ENCODE assay signal across 8 cellular contexts in the genomic region with DNA sequence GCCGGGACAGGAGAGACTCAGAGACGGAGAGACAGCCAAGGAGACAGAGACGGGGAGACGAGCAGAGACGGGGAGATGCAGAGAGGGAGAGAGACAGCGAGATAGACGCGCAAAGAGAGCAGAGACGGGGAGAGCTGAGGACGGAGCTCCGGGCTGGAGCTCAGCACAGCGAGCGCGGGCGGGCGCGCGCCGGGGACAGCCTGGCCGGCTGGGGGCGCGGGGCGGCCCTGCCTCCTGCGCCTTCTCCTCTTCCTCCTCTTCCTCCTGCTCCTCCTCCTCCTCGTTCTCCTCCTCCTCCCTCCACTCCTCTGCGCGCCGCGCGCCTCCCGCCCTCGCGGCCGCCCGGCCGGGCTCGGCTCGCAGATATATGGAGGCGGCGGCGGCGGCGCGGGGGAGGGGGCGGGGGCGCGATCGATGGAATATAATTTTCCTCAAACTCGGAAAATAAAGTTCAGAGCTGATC. TPM values are rescaled to one million over a fixed set of nuclear protein-coding genes. Genes with fewer than 3 reads are reported as not detected.
DNase-seq lines count a peak whose midpoint lies in the region.

TSS of gene ERFL (minus strand) at position 229 of the 463 bp plus-strand sequence. CDS start 15,530 bp downstream, outside the sequence.

- H3K4me3 ChIP-seq in ectodermal cell (ENCODE audit: insufficient read depth, low read depth, low read length) = peak within 1 kb of the TSS; percentile 19
- H3K4me3 ChIP-seq in neuron (ENCODE audit: low read length) = peak within 1 kb of the TSS; percentile 39

- DNase-seq in activated CD4-positive, alpha-beta T cell treated with anti-CD3 and anti-CD28 coated beads for 48 hours = peak; percentile 40
- no peak for DNase-seq in activated CD4-positive, alpha-beta T cell treated with anti-CD3 and anti-CD28 coated beads, Interleukin-2, amount 50 U/mL, for 1 hour
- DNase-seq in OCI-M1 (lab: John Stamatoyannopoulos, UW) (peak; percentile 77), NCI-H1694 (lab: John Stamatoyannopoulos, UW) (no peak), KG1 (lab: John Stamatoyannopoulos, UW) (no peak), activated gamma-delta T cell treated with Interleukin-2 at 50 U/mL for 16 hours (no peak)

- no peaks in the 10 kb centered on the region for H3K36me3 ChIP-seq in ectodermal cell (ENCODE audit: control insufficient read depth, insufficient read depth, low read length)
- no peaks in the 10 kb centered on the region for H3K36me3 ChIP-seq in neuron (ENCODE audit: insufficient read depth, low read length)

- H3K27me3 ChIP-seq in ectodermal cell (ENCODE audit: control insufficient read depth, insufficient read depth, low read length, poor library complexity, severe bottlenecking) (peaks cover 100% of the 10 kb centered on the region), neuron (ENCODE audit: insufficient read depth, low read length) (peaks cover 68% of the 10 kb centered on the region)

- no peak within 1 kb of the TSS for H3K27ac ChIP-seq in ectodermal cell (ENCODE audit: insufficient read depth, low read depth, low read length, poor library complexity, severe bottlenecking)

- no peaks in the 10 kb centered on the region for H3K9me3 ChIP-seq in ectodermal cell (ENCODE audit: control insufficient read depth, low read length)
- H3K9me3 ChIP-seq in neuron (ENCODE audit: low read length) = no peaks in the 10 kb centered on the region

- 0% methylated on average over 48 of the region's 49 CpGs for WGBS in ectodermal cell, 2 experiments

- peaks cover 4% of the 10 kb centered on the region for H3K4me1 ChIP-seq in ectodermal cell (ENCODE audit: control insufficient read depth, insufficient read depth, low read length)
- H3K4me1 ChIP-seq in neuron (ENCODE audit: insufficient read depth, low read length) = peaks cover 10% of the 10 kb centered on the region

- no peak within 1 kb of the TSS for H2AFZ ChIP-seq in neuron (ENCODE audit: low read depth, low read length)

RNA-seq across cellular contexts. Expression of gene ERFL, which starts in this region (rescaled TPM):
- polyA plus RNA-seq in ectodermal cell (2013, experiment 1 of 4) = 0.37 TPM
- 0.12 TPM for polyA plus RNA-seq in ectodermal cell (2013, experiment 2 of 4)
- 0.21 TPM for polyA plus RNA-seq in ectodermal cell (2013, experiment 3 of 4)
- 0.36 TPM for polyA plus RNA-seq in ectodermal cell (2013, experiment 4 of 4)

Comparison
In these comparisons a context has a peak if more than half of its experiments do, and no peak if none do; other contexts are left out.
1. DNase-seq: peak in activated CD4-positive, alpha-beta T cell treated with anti-CD3 and anti-CD28 coated beads for 48 hours (single experiment) and OCI-M1 (single experiment); none in activated CD4-positive, alpha-beta T cell treated with anti-CD3 and anti-CD28 coated beads, Interleukin-2, amount 50 U/mL, for 1 hour (single experiment), NCI-H1694 (single experiment), KG1 (single experiment) and activated gamma-delta T cell treated with Interleukin-2 at 50 U/mL for 16 hours (single experiment).